In genomic region chr16:67104061-67104460, GRCh38 we compare ENCODE assay signal across 6 cellular contexts. TPM values are rescaled to one million over a fixed set of nuclear protein-coding genes. Genes with fewer than 3 reads are reported as not detected.
A peak's percentile ranks its signal among the peaks of the same experiment; 100 is the strongest.
DNase-seq lines count a peak whose midpoint lies in the region; ATAC-seq, FAIRE-seq and TF ChIP-seq lines count a peak whose summit lies in the region.

No MANE protein-coding gene starts in this region.

- H3K56ac ChIP-seq in H1 (replicated peaks; ENCODE audit: insufficient read length, low read depth, low read length), result no peak overlapping the region

- no peak overlapping the region for H2BK20ac ChIP-seq in H1 (ENCODE audit: low read length)

- peak; percentile 42 for ATAC-seq in activated CD4-positive, alpha-beta T cell treated with anti-CD3 and anti-CD28 coated beads for 36 hours
- no peak for ATAC-seq in HG03196 (IDR thresholded peaks at IDR 0.05; ENCODE audit: unreplicated experiment)

- H3K4me3 Mint-ChIP-seq in activated CD4-positive, alpha-beta T cell treated with anti-CD3 and anti-CD28 coated beads for 36 hours, result no peak overlapping the region

- WGBS in H1 (ENCODE audit: extremely low coverage in 1 of 2, insufficient coverage in 1 of 2, insufficient read length in 1 of 2, insufficient replicate concordance in 2 of 2, low coverage in 1 of 2, low lambda C conversion rate in 2 of 2, missing lambda C conversion rate in 1 of 2), 2 experiments, result 62% methylated on average over 4 of the region's 4 CpGs; no CpG with 5 or more reads in 1 of the 2 experiments
- WGBS in thyroid gland, 2 donors, result 47 to 49% methylated on average over 4 of the region's 4 CpGs

- no peak overlapping the region for H4K91ac ChIP-seq in H1 (replicated peaks; ENCODE audit: insufficient read length, low read length)

- no peak overlapping the region; the same call in 1 of the 2 replicates for H2BK12ac ChIP-seq in H1 (ENCODE audit: low read depth, low read length)

- no peak overlapping the region for H3K4me2 ChIP-seq in H1 (ENCODE audit: insufficient read depth in 1 of 2, low read depth in 2 of 2, low read length in 2 of 2)

- no peaks in the 10 kb centered on the region for H3K79me1 ChIP-seq in H1 (ENCODE audit: low read depth, low read length)

- TF ChIP-seq EP300 in H1 (IDR thresholded peaks at IDR 0.05; ENCODE audit: borderline replicate concordance in 1 of 2, low read depth in 2 of 2, low read length in 2 of 2), result no peak

- H3K4me1 ChIP-seq in H1 (replicated peaks in 1 of 4; ENCODE audit: control insufficient read depth in 3 of 4, insufficient read depth in 4 of 4, low read length in 3 of 4) (peaks cover 0 to 2% (median under 1%) of the 10 kb centered on the region in 4 experiments; a peak in 3 of 7 replicates), thyroid gland (peaks cover 10 to 24% of the 10 kb centered on the region in 2 donors)

- H4K8ac ChIP-seq in H1 (ENCODE audit: extremely low read depth, insufficient read depth, low read length), result no peak overlapping the region

- TF ChIP-seq CTCF in H1 (IDR thresholded peaks at IDR 0.05; ENCODE audit: control extremely low read depth in 1 of 3, insufficient read depth in 1 of 3, low read depth in 1 of 3, low read length in 3 of 3) (peak; percentile 64 to 84 (median 64)), thyroid gland (IDR thresholded peaks at IDR 0.05) (peak in 4 of 6 experiments; percentile 20 to 63 (median 50))

- no peak overlapping the region for H3K23ac ChIP-seq in H1 (ENCODE audit: insufficient read length)

- CTCF ChIA-PET in activated CD4-positive, alpha-beta T cell treated with anti-CD3 and anti-CD28 coated beads for 36 hours (lab: Charles Lee), result interaction anchor here (1.1 to 2.4 kb wide), 5 partner anchors 8 to 74 kb away, joined by 3 to 9 read pairs (median 4); no protein-coding TSS in a partner anchor
- CTCF ChIA-PET in H1 (lab: Charles Lee; ENCODE audit: partially characterized antibody), result interaction anchor here (0.6 to 12.0 kb wide), 51 partner anchors 8 to 369 kb away, joined by 3 to 164 read pairs (median 4); partner anchors contain the start of gene NOL3

- H3K27ac ChIP-seq in H1 (ENCODE audit: low read depth, low read length) (no peak overlapping the region), thyroid gland (peak overlapping the region in 1 of 3 donors; percentile 35)

- H3K27me3 Mint-ChIP-seq in activated CD4-positive, alpha-beta T cell treated with anti-CD3 and anti-CD28 coated beads for 36 hours, result no peaks in the 10 kb centered on the region

- no peaks in the 10 kb centered on the region for H4K20me1 ChIP-seq in H1 (replicated peaks in 1 of 2; ENCODE audit: control insufficient read depth in 1 of 2, insufficient read depth in 2 of 2, low read length in 2 of 2)

- H3K79me2 ChIP-seq in H1 (ENCODE audit: control insufficient read depth in 1 of 2, insufficient read depth in 2 of 2, low read length in 2 of 2), result no peaks in the 10 kb centered on the region

- no peaks in the 10 kb centered on the region for H3K9me3 Mint-ChIP-seq in activated CD4-positive, alpha-beta T cell treated with anti-CD3 and anti-CD28 coated beads for 36 hours (ENCODE audit: low read depth)

- H3K9ac ChIP-seq in H1 (replicated peaks in 1 of 4; ENCODE audit: extremely low read depth in 1 of 4, low read depth in 3 of 4, low read length in 3 of 4), result no peak overlapping the region

- H3K36me3 Mint-ChIP-seq in activated CD4-positive, alpha-beta T cell treated with anti-CD3 and anti-CD28 coated beads for 36 hours (ENCODE audit: low read depth), result peaks cover 5% of the 10 kb centered on the region

- no peak overlapping the region for H2BK5ac ChIP-seq in H1 (ENCODE audit: low read depth, low read length)

- no peak overlapping the region for H2AK5ac ChIP-seq in H1 (ENCODE audit: low read depth, low read length)

- H3K9me3 ChIP-seq in H1 (ENCODE audit: insufficient read depth in 2 of 2, low read depth in 1 of 2, low read length in 1 of 2) (no peaks in the 10 kb centered on the region), thyroid gland (no peaks in the 10 kb centered on the region)

- TF ChIP-seq RAD21 in H1 (IDR thresholded peaks at IDR 0.05 in 1 of 2, conservative IDR thresholded peaks at IDR 0.05 in 1 of 2; ENCODE audit: low read depth in 2 of 2, low read length in 2 of 2), result peak; percentile 21 to 40

- H3K4me1 Mint-ChIP-seq in activated CD4-positive, alpha-beta T cell treated with anti-CD3 and anti-CD28 coated beads for 36 hours, result peaks cover 5% of the 10 kb centered on the region

- TF ChIP-seq POLR2A in H1 (IDR thresholded peaks at IDR 0.05; ENCODE audit: control extremely low read depth in 1 of 2, low read depth in 2 of 2, low read length in 2 of 2), result no peak
- TF ChIP-seq POLR2A in thyroid gland (IDR thresholded peaks at IDR 0.05), result no peak

- no peak overlapping the region for H3K4ac ChIP-seq in H1 (replicated peaks; ENCODE audit: insufficient read length, low read depth, low read length)

- no peak overlapping the region for H3K27ac Mint-ChIP-seq in activated CD4-positive, alpha-beta T cell treated with anti-CD3 and anti-CD28 coated beads for 36 hours

- no peak overlapping the region for H3K14ac ChIP-seq in H1 (ENCODE audit: insufficient read length)

- H2AFZ ChIP-seq in H1 (ENCODE audit: low read length), result no peak overlapping the region

- DNase-seq in activated CD4-positive, alpha-beta T cell treated with anti-CD3 and anti-CD28 coated beads for 36 hours, result peak; percentile 16
- DNase-seq in activated CD4-positive, alpha-beta T cell treated with anti-CD3 and anti-CD28 coated beads for 48 hours, result no peak
- DNase-seq in H1 (ENCODE audit: low read depth in 1 of 2, low spot score in 2 of 2) (peak in 1 of 2 experiments; percentile 64), thyroid gland (peak; percentile 70 to 74), SK-N-DZ (ENCODE audit: low spot score) (no peak)

- H3K36me3 ChIP-seq in H1 (ENCODE audit: control insufficient read depth in 2 of 4, insufficient read depth in 4 of 4, low read length in 3 of 4) (no peaks in the 10 kb centered on the region; a peak in 1 of 8 replicates), thyroid gland (no peaks in the 10 kb centered on the region)

- H2BK15ac ChIP-seq in H1 (ENCODE audit: low read length), result no peak overlapping the region

- no peak overlapping the region for H2BK120ac ChIP-seq in H1 (replicated peaks; ENCODE audit: low read depth, low read length)

- peaks cover 1% of the 10 kb centered on the region; the same call in 1 of the 2 replicates for H3K23me2 ChIP-seq in H1 (ENCODE audit: low read depth, low read length)

- FAIRE-seq in H1 (lab: Jason Lieb, UNC), result no peak

- intact Hi-C loops in activated CD4-positive, alpha-beta T cell treated with anti-CD3 and anti-CD28 coated beads for 36 hours (cut with DNase I, micrococcal nuclease), result loop anchor here in 1 of 2 experiments (5.0 kb wide), 1 partner anchor 47 kb away; no protein-coding TSS in a partner anchor
- intact Hi-C loops in thyroid gland (cut with DNase I), result loop anchor here (10.0 kb wide), 1 partner anchor 51 kb away; the partner anchor contains the start of genes B3GNT9, FBXL8 and TRADD

- no peak overlapping the region for H3K18ac ChIP-seq in H1 (ENCODE audit: extremely low read depth, low read length)

- H4K5ac ChIP-seq in H1 (ENCODE audit: insufficient read length, low read depth, low read length), result no peak overlapping the region

- peaks cover 0 to 4% (median 1%) of the 10 kb centered on the region in 4 experiments; a peak in 2 of 7 replicates for H3K27me3 ChIP-seq in H1 (replicated peaks in 1 of 4; ENCODE audit: control insufficient read depth in 3 of 4, extremely low read depth in 1 of 4, insufficient read depth in 3 of 4, low read length in 3 of 4)
- no peaks in the 10 kb centered on the region for H3K27me3 ChIP-seq in thyroid gland

- POLR2A ChIA-PET in activated CD4-positive, alpha-beta T cell treated with anti-CD3 and anti-CD28 coated beads for 36 hours (lab: Charles Lee), result no interaction called here
- POLR2A ChIA-PET in H1 (lab: Charles Lee; ENCODE audit: partially characterized antibody), result interaction anchor here (0.6 to 1.9 kb wide), 7 partner anchors 10 to 145 kb away, joined by 3 to 6 read pairs (median 4); no protein-coding TSS in a partner anchor

- no peak overlapping the region for H3K4me3 ChIP-seq in H1 (ENCODE audit: extremely low read depth in 1 of 4, insufficient read depth in 2 of 4, low read depth in 3 of 4, low read length in 4 of 4)
- H3K4me3 ChIP-seq in thyroid gland (replicated peaks in 1 of 3), result no peak overlapping the region

RNA-seq across cellular contexts. Expression of gene PHAF1, which starts 5.7 kb away (rescaled TPM):
- 10 to 100 TPM; 12.7 to 14.0 TPM for total RNA-seq in activated CD4-positive, alpha-beta T cell treated with anti-CD3 and anti-CD28 coated beads for 36 hours
- total RNA-seq in H1 (2021; fragmentation: NEBNext Ultra II Directional; extraction: Animal tissue kit (Norgen Biotek cat#: 25700)), result 18.6 TPM in 2 replicates
- 20.6 and 26.4 TPM in 2 replicates for polyA plus RNA-seq in H1 (2011; rRNA removed)
- polyA plus RNA-seq in H1 (2011; cell fraction: cytosol; rRNA removed), result 19.4 TPM
- 43.5 TPM for polyA plus RNA-seq in H1 (2011; cell fraction: nucleus; rRNA removed)
- 13.3 to 17.0 TPM (median 16.1 TPM) in 4 replicates for polyA plus RNA-seq in H1 (2012, experiment 1 of 2)
- polyA plus RNA-seq in H1 (2012, experiment 2 of 2), result 13.8 TPM
- polyA plus RNA-seq in H1 (2013, experiment 1 of 2), result 13.3 TPM
- polyA plus RNA-seq in H1 (2013, experiment 2 of 2), result 14.5 TPM
- 32.8 and 43.3 TPM in 2 replicates for polyA minus RNA-seq in H1 (2011; rRNA and poly(A)+ RNA removed)
- 20.8 TPM for polyA minus RNA-seq in H1 (2011; cell fraction: cytosol; rRNA and poly(A)+ RNA removed)
- polyA minus RNA-seq in H1 (2011; cell fraction: nucleus; rRNA and poly(A)+ RNA removed), result 35.2 TPM
- 10 to 100 TPM; 11.4 to 18.9 (median 17.5) TPM for total RNA-seq in thyroid gland
- 22.4 and 24.2 TPM in 2 replicates for polyA plus RNA-seq in SK-N-DZ (2014; cell fraction: cytosol; rRNA removed)
- polyA plus RNA-seq in SK-N-DZ (2014; cell fraction: nucleus; rRNA removed), result 34.6 and 51.9 TPM in 2 replicates

RNA-seq across cellular contexts. Expression of gene B3GNT9, which starts 46.7 kb away (rescaled TPM):
- 1 to 10 TPM; 2.3 to 3.0 TPM for total RNA-seq in activated CD4-positive, alpha-beta T cell treated with anti-CD3 and anti-CD28 coated beads for 36 hours
- total RNA-seq in H1 (2021; fragmentation: NEBNext Ultra II Directional; extraction: Animal tissue kit (Norgen Biotek cat#: 25700)), result 3.5 and 4.7 TPM in 2 replicates
- 9.0 and 10.2 TPM in 2 replicates for polyA plus RNA-seq in H1 (2011; rRNA removed)
- 8.5 TPM for polyA plus RNA-seq in H1 (2011; cell fraction: cytosol; rRNA removed)
- 7.6 TPM for polyA plus RNA-seq in H1 (2011; cell fraction: nucleus; rRNA removed)
- polyA plus RNA-seq in H1 (2012, experiment 1 of 2), result 3.4 to 6.6 TPM (median 5.1 TPM) in 4 replicates
- polyA plus RNA-seq in H1 (2012, experiment 2 of 2), result 4.4 TPM
- 3.9 TPM for polyA plus RNA-seq in H1 (2013, experiment 1 of 2)
- polyA plus RNA-seq in H1 (2013, experiment 2 of 2), result 4.1 TPM
- 5.1 and 6.2 TPM in 2 replicates for polyA minus RNA-seq in H1 (2011; rRNA and poly(A)+ RNA removed)
- polyA minus RNA-seq in H1 (2011; cell fraction: cytosol; rRNA and poly(A)+ RNA removed), result 6.9 TPM
- 7.0 TPM for polyA minus RNA-seq in H1 (2011; cell fraction: nucleus; rRNA and poly(A)+ RNA removed)
- total RNA-seq in thyroid gland, result 100 to 1,000 TPM in 1 of 4 donors, 10 to 100 TPM in 3; 52.0 to 103 (median 85.7) TPM
- 3.3 and 3.9 TPM in 2 replicates for polyA plus RNA-seq in SK-N-DZ (2014; cell fraction: cytosol; rRNA removed)
- 2.7 and 4.0 TPM in 2 replicates for polyA plus RNA-seq in SK-N-DZ (2014; cell fraction: nucleus; rRNA removed)

RNA-seq across cellular contexts. Expression of gene TRADD, which starts 55.6 kb away (rescaled TPM):
- 10 to 100 TPM; 22.0 to 34.0 TPM for total RNA-seq in activated CD4-positive, alpha-beta T cell treated with anti-CD3 and anti-CD28 coated beads for 36 hours
- total RNA-seq in H1 (2021; fragmentation: NEBNext Ultra II Directional; extraction: Animal tissue kit (Norgen Biotek cat#: 25700)), result 0.19 and 0.29 TPM in 2 replicates
- 0.50 and 0.60 TPM in 2 replicates for polyA plus RNA-seq in H1 (2011; rRNA removed)
- polyA plus RNA-seq in H1 (2011; cell fraction: cytosol; rRNA removed), result 0.89 TPM
- polyA plus RNA-seq in H1 (2011; cell fraction: nucleus; rRNA removed), result 0.68 TPM
- polyA plus RNA-seq in H1 (2012, experiment 1 of 2), result 0.24 to 0.53 TPM (median 0.46 TPM) in 4 replicates
- 0.35 TPM for polyA plus RNA-seq in H1 (2012, experiment 2 of 2)
- polyA plus RNA-seq in H1 (2013, experiment 1 of 2), result 0.14 TPM
- polyA plus RNA-seq in H1 (2013, experiment 2 of 2), result 0.17 TPM
- polyA minus RNA-seq in H1 (2011; rRNA and poly(A)+ RNA removed), result 0.22 TPM in 1 of 2 replicates, not detected in the other
- polyA minus RNA-seq in H1 (2011; cell fraction: cytosol; rRNA and poly(A)+ RNA removed), result 0.95 TPM
- polyA minus RNA-seq in H1 (2011; cell fraction: nucleus; rRNA and poly(A)+ RNA removed), result 0.60 TPM
- total RNA-seq in thyroid gland, result 10 to 100 TPM; 27.0 to 42.2 (median 37.0) TPM
- polyA plus RNA-seq in SK-N-DZ (2014; cell fraction: cytosol; rRNA removed), result 7.3 and 7.7 TPM in 2 replicates
- polyA plus RNA-seq in SK-N-DZ (2014; cell fraction: nucleus; rRNA removed), result 12.7 and 14.7 TPM in 2 replicates

RNA-seq across cellular contexts. Expression of gene FBXL8, which starts 55.7 kb away (rescaled TPM):
- 10 to 100 TPM; 15.5 to 21.0 TPM for total RNA-seq in activated CD4-positive, alpha-beta T cell treated with anti-CD3 and anti-CD28 coated beads for 36 hours
- total RNA-seq in H1 (2021; fragmentation: NEBNext Ultra II Directional; extraction: Animal tissue kit (Norgen Biotek cat#: 25700)), result not detected in 2 replicates
- polyA plus RNA-seq in H1 (2011; rRNA removed), result 0.11 and 0.67 TPM in 2 replicates
- 0.26 TPM for polyA plus RNA-seq in H1 (2011; cell fraction: cytosol; rRNA removed)
- 0.81 TPM for polyA plus RNA-seq in H1 (2011; cell fraction: nucleus; rRNA removed)
- 0.13 to 0.43 TPM in 2 of 4 replicates, not detected in the others for polyA plus RNA-seq in H1 (2012, experiment 1 of 2)
- not detected for polyA plus RNA-seq in H1 (2012, experiment 2 of 2)
- 0.12 TPM for polyA plus RNA-seq in H1 (2013, experiment 1 of 2)
- polyA plus RNA-seq in H1 (2013, experiment 2 of 2), result not detected
- polyA minus RNA-seq in H1 (2011; rRNA and poly(A)+ RNA removed), result not detected in 2 replicates
- polyA minus RNA-seq in H1 (2011; cell fraction: cytosol; rRNA and poly(A)+ RNA removed), result 2.0 TPM
- polyA minus RNA-seq in H1 (2011; cell fraction: nucleus; rRNA and poly(A)+ RNA removed), result not detected
- 10 to 100 TPM; 26.3 to 41.9 (median 35.6) TPM for total RNA-seq in thyroid gland
- polyA plus RNA-seq in SK-N-DZ (2014; cell fraction: cytosol; rRNA removed), result 6.7 and 12.2 TPM in 2 replicates
- polyA plus RNA-seq in SK-N-DZ (2014; cell fraction: nucleus; rRNA removed), result 116 and 122 TPM in 2 replicates

Comparison
In these comparisons a context has a peak if more than half of its experiments do, and no peak if none do; other contexts are left out.
1. DNase-seq: peak in activated CD4-positive, alpha-beta T cell treated with anti-CD3 and anti-CD28 coated beads for 36 hours (single experiment) and thyroid gland (2 of 2); none in activated CD4-positive, alpha-beta T cell treated with anti-CD3 and anti-CD28 coated beads for 48 hours (single experiment) and SK-N-DZ (single experiment).
2. RNA of gene TRADD, which starts 55.6 kb away (total RNA-seq): 27.0 to 42.2 TPM in thyroid gland and 22.0 to 34.0 TPM in activated CD4-positive, alpha-beta T cell treated with anti-CD3 and anti-CD28 coated beads for 36 hours; 0.19 to 0.29 TPM in H1; every median in the first group is over 10 times any median in the second.